17 cellular contexts compared by ENCODE assay signal in genomic region chr4:8115916-8116315, GRCh38.
"Had no signal": no experiment of that assay in that cellular context is flagged by ENCODE, and none has a peak within 500 bp of the region (broad histone marks: within the 10 kb centered on the region; RNA-seq: fewer than 3 reads in every experiment).

No MANE protein-coding gene starts in this region.

- H3K9me3 Mint-ChIP-seq: activated naive CD4-positive, alpha-beta T cell treated with anti-CD3 and anti-CD28 coated beads for 36 hours; activated T-helper 17 cell treated with anti-CD3 and anti-CD28 coated beads, Interleukin-2, amount 50 U/mL, for 72 hours had no signal

- H3K4me1 ChIP-seq: adrenal gland had no signal

- H3K9me3 ChIP-seq: adrenal gland, neutrophil, sigmoid colon had no signal

- H3K4me2 ChIP-seq: hepatocyte had no signal

- H3K27ac ChIP-seq: adrenal gland, epithelial cell of prostate, hepatocyte, neutrophil, sigmoid colon had no signal

- H3K79me2 ChIP-seq: hepatocyte had no signal

- FAIRE-seq: urothelium cell line had no signal

- H3K27ac Mint-ChIP-seq: activated naive CD4-positive, alpha-beta T cell treated with anti-CD3 and anti-CD28 coated beads for 36 hours; naive thymus-derived CD4-positive, alpha-beta T cell; progenitor cell of endocrine pancreas had no signal

- H2AFZ ChIP-seq: hepatocyte had no signal

- H3K27me3 Mint-ChIP-seq: activated T-helper 17 cell treated with anti-CD3 and anti-CD28 coated beads, Interleukin-2, amount 50 U/mL, for 72 hours had no signal

- H3K36me3 Mint-ChIP-seq: naive thymus-derived CD4-positive, alpha-beta T cell had no signal

- DNase-seq: activated CD4-positive, alpha-beta T cell treated with anti-CD3 and anti-CD28 coated beads for 4 hours; activated naive CD4-positive, alpha-beta T cell treated with anti-CD3 and anti-CD28 coated beads for 36 hours; activated T-cell treated with anti-CD3 and anti-CD28 coated beads for 4 hours; adrenal gland; central memory CD4-positive, alpha-beta T cell; effector memory CD4-positive, alpha-beta T cell; midbrain; naive thymus-derived CD4-positive, alpha-beta T cell; sigmoid colon; stimulated activated CD4-positive, alpha-beta T cell treated with anti-CD3 and anti-CD28 coated beads, Interleukin-4, amount 100 ng/mL, for 24 hours had no signal

- H3K4me3 Mint-ChIP-seq: activated naive CD4-positive, alpha-beta T cell treated with anti-CD3 and anti-CD28 coated beads for 36 hours; activated T-helper 17 cell treated with anti-CD3 and anti-CD28 coated beads, Interleukin-2, amount 50 U/mL, for 72 hours; naive thymus-derived CD4-positive, alpha-beta T cell had no signal

- H3K36me3 ChIP-seq: adrenal gland, neutrophil, sigmoid colon had no signal

- ATAC-seq: activated T-helper 17 cell treated with anti-CD3 and anti-CD28 coated beads, Interleukin-2, amount 50 U/mL, for 72 hours; naive thymus-derived CD4-positive, alpha-beta T cell had no signal

- H3K4me3 ChIP-seq: adrenal gland, hepatocyte, lung, sigmoid colon had no signal

- H3K27me3 ChIP-seq: adrenal gland, hepatocyte, sigmoid colon had no signal
